1 cellular context compared by ENCODE assay signal in the genomic region with DNA sequence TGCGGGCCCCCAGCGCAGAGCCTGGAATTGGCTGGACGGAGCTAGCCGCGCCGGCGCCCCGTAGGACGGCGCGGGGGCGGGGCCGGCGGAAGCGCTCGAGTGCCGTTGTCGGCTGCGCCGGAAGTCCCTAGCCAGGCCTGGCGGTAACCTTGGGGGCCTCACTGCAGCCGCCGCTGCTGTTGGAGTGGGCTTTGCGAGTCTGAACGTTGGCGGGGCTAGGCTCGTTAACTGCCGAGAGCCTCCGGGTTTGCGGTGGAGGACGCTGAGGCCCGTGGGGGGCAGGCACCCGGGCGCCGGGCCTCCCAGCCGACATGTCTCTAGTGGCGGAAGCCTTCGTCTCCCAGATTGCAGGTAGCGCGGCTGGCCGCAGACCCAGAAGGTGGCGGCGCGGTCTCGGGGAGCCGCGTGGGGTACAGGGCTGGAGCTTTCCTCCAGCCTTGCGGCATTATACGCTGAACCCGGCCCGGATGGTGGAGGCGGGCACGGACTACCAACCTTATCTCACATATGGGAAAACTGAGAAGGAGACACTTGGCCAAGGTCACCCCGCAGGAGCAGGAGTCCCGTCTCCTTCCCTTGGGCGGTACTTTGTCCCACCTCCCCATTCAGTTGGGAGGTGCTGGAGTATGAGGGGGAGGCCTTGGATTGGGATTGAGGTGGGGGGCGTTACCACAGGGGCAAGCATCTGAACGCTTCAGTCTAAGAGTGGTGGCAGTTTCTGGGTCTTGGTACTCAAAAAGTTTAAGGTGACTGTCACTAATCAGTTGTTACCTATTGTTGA.
TF ChIP-seq lines count a peak whose summit lies in the region.

A gene (plus strand): TSS at position 124 of the 781 bp plus-strand sequence. CDS start 188 bp downstream, at position 312.

TF ChIP-seq in WTC11, 78 proteins besides CTCF, POLR2A, EP300 and RAD21 (continued from another document and continues in another):
- TF ChIP-seq, protein P1, sequence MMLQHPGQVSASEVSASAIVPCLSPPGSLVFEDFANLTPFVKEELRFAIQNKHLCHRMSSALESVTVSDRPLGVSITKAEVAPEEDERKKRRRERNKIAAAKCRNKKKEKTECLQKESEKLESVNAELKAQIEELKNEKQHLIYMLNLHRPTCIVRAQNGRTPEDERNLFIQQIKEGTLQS (CRISPR knock-in tag; conservative IDR thresholded peaks at IDR 0.05), result no peak
- TF ChIP-seq, protein P2, sequence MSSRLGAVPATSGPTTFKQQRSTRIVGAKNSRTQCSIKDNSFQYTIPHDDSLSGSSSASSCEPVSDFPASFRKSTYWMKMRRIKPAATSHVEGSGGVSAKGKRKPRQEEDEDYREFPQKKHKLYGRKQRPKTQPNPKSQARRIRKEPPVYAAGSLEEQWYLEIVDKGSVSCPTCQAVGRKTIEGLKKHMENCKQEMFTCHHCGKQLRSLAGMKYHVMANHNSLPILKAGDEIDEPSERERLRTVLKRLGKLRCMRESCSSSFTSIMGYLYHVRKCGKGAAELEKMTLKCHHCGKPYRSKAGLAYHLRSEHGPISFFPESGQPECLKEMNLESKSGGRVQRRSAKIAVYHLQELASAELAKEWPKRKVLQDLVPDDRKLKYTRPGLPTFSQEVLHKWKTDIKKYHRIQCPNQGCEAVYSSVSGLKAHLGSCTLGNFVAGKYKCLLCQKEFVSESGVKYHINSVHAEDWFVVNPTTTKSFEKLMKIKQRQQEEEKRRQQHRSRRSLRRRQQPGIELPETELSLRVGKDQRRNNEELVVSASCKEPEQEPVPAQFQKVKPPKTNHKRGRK (CRISPR knock-in tag; IDR thresholded peaks at IDR 0.05; ENCODE audit: borderline replicate concordance), result no peak
- TF ChIP-seq NR2C2 (CRISPR knock-in tag; IDR thresholded peaks at IDR 0.05) (no peak), TEAD4 (CRISPR knock-in tag; IDR thresholded peaks at IDR 0.05) (no peak), ZNF138 (CRISPR knock-in tag; conservative IDR thresholded peaks at IDR 0.05) (no peak), SOX15 (CRISPR knock-in tag; IDR thresholded peaks at IDR 0.05) (no peak), MXD4 (CRISPR knock-in tag; IDR thresholded peaks at IDR 0.05; ENCODE audit: borderline replicate concordance) (no peak), NR1H2 (CRISPR knock-in tag; IDR thresholded peaks at IDR 0.05) (no peak), SMAD4 (CRISPR knock-in tag; IDR thresholded peaks at IDR 0.05) (no peak), ZNF423 (CRISPR knock-in tag; IDR thresholded peaks at IDR 0.05) (no peak), FOXJ3 (CRISPR knock-in tag; IDR thresholded peaks at IDR 0.05; ENCODE audit: borderline replicate concordance) (no peak), NR3C1 (CRISPR knock-in tag; conservative IDR thresholded peaks at IDR 0.05; ENCODE audit: low read depth) (no peak), MYBL2 (CRISPR knock-in tag; IDR thresholded peaks at IDR 0.05) (0 out of 2 replicates have a peak, but pooled peaks have one; percentile 39), ZNF121 (CRISPR knock-in tag; IDR thresholded peaks at IDR 0.05) (no peak), ELF4 (CRISPR knock-in tag; IDR thresholded peaks at IDR 0.05; ENCODE audit: low read depth) (no peak), JUN (CRISPR knock-in tag; IDR thresholded peaks at IDR 0.05) (no peak), EMX1 (CRISPR knock-in tag; IDR thresholded peaks at IDR 0.05) (no peak), CREM (CRISPR knock-in tag; IDR thresholded peaks at IDR 0.05) (peak; percentile 89), NFYB (CRISPR knock-in tag; conservative IDR thresholded peaks at IDR 0.05; ENCODE audit: low read depth) (no peak), RELA (CRISPR knock-in tag; IDR thresholded peaks at IDR 0.05; ENCODE audit: borderline replicate concordance) (no peak)
- TF ChIP-seq, protein P3, sequence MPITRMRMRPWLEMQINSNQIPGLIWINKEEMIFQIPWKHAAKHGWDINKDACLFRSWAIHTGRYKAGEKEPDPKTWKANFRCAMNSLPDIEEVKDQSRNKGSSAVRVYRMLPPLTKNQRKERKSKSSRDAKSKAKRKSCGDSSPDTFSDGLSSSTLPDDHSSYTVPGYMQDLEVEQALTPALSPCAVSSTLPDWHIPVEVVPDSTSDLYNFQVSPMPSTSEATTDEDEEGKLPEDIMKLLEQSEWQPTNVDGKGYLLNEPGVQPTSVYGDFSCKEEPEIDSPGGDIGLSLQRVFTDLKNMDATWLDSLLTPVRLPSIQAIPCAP (CRISPR knock-in tag; IDR thresholded peaks at IDR 0.05), result 0 out of 2 replicates have a peak, but pooled peaks have one; percentile 39
- TF ChIP-seq, protein P4, sequence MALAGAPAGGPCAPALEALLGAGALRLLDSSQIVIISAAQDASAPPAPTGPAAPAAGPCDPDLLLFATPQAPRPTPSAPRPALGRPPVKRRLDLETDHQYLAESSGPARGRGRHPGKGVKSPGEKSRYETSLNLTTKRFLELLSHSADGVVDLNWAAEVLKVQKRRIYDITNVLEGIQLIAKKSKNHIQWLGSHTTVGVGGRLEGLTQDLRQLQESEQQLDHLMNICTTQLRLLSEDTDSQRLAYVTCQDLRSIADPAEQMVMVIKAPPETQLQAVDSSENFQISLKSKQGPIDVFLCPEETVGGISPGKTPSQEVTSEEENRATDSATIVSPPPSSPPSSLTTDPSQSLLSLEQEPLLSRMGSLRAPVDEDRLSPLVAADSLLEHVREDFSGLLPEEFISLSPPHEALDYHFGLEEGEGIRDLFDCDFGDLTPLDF (CRISPR knock-in tag; IDR thresholded peaks at IDR 0.05), result no peak
- TF ChIP-seq, protein P5, sequence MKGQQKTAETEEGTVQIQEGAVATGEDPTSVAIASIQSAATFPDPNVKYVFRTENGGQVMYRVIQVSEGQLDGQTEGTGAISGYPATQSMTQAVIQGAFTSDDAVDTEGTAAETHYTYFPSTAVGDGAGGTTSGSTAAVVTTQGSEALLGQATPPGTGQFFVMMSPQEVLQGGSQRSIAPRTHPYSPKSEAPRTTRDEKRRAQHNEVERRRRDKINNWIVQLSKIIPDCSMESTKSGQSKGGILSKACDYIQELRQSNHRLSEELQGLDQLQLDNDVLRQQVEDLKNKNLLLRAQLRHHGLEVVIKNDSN (CRISPR knock-in tag; IDR thresholded peaks at IDR 0.05), result no peak
- TF ChIP-seq, protein P6, sequence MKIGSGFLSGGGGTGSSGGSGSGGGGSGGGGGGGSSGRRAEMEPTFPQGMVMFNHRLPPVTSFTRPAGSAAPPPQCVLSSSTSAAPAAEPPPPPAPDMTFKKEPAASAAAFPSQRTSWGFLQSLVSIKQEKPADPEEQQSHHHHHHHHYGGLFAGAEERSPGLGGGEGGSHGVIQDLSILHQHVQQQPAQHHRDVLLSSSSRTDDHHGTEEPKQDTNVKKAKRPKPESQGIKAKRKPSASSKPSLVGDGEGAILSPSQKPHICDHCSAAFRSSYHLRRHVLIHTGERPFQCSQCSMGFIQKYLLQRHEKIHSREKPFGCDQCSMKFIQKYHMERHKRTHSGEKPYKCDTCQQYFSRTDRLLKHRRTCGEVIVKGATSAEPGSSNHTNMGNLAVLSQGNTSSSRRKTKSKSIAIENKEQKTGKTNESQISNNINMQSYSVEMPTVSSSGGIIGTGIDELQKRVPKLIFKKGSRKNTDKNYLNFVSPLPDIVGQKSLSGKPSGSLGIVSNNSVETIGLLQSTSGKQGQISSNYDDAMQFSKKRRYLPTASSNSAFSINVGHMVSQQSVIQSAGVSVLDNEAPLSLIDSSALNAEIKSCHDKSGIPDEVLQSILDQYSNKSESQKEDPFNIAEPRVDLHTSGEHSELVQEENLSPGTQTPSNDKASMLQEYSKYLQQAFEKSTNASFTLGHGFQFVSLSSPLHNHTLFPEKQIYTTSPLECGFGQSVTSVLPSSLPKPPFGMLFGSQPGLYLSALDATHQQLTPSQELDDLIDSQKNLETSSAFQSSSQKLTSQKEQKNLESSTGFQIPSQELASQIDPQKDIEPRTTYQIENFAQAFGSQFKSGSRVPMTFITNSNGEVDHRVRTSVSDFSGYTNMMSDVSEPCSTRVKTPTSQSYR (CRISPR knock-in tag; IDR thresholded peaks at IDR 0.05), result no peak
- TF ChIP-seq, protein P7, sequence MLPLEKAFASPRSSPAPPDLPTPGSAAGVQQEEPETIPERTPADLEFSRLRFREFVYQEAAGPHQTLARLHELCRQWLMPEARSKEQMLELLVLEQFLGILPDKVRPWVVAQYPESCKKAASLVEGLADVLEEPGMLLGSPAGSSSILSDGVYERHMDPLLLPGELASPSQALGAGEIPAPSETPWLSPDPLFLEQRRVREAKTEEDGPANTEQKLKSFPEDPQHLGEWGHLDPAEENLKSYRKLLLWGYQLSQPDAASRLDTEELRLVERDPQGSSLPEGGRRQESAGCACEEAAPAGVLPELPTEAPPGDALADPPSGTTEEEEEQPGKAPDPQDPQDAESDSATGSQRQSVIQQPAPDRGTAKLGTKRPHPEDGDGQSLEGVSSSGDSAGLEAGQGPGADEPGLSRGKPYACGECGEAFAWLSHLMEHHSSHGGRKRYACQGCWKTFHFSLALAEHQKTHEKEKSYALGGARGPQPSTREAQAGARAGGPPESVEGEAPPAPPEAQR (CRISPR knock-in tag; IDR thresholded peaks at IDR 0.05), result no peak
- TF ChIP-seq, protein P8, sequence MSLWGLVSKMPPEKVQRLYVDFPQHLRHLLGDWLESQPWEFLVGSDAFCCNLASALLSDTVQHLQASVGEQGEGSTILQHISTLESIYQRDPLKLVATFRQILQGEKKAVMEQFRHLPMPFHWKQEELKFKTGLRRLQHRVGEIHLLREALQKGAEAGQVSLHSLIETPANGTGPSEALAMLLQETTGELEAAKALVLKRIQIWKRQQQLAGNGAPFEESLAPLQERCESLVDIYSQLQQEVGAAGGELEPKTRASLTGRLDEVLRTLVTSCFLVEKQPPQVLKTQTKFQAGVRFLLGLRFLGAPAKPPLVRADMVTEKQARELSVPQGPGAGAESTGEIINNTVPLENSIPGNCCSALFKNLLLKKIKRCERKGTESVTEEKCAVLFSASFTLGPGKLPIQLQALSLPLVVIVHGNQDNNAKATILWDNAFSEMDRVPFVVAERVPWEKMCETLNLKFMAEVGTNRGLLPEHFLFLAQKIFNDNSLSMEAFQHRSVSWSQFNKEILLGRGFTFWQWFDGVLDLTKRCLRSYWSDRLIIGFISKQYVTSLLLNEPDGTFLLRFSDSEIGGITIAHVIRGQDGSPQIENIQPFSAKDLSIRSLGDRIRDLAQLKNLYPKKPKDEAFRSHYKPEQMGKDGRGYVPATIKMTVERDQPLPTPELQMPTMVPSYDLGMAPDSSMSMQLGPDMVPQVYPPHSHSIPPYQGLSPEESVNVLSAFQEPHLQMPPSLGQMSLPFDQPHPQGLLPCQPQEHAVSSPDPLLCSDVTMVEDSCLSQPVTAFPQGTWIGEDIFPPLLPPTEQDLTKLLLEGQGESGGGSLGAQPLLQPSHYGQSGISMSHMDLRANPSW (CRISPR knock-in tag; conservative IDR thresholded peaks at IDR 0.05; ENCODE audit: low read depth), result no peak
- TF ChIP-seq, protein P9, sequence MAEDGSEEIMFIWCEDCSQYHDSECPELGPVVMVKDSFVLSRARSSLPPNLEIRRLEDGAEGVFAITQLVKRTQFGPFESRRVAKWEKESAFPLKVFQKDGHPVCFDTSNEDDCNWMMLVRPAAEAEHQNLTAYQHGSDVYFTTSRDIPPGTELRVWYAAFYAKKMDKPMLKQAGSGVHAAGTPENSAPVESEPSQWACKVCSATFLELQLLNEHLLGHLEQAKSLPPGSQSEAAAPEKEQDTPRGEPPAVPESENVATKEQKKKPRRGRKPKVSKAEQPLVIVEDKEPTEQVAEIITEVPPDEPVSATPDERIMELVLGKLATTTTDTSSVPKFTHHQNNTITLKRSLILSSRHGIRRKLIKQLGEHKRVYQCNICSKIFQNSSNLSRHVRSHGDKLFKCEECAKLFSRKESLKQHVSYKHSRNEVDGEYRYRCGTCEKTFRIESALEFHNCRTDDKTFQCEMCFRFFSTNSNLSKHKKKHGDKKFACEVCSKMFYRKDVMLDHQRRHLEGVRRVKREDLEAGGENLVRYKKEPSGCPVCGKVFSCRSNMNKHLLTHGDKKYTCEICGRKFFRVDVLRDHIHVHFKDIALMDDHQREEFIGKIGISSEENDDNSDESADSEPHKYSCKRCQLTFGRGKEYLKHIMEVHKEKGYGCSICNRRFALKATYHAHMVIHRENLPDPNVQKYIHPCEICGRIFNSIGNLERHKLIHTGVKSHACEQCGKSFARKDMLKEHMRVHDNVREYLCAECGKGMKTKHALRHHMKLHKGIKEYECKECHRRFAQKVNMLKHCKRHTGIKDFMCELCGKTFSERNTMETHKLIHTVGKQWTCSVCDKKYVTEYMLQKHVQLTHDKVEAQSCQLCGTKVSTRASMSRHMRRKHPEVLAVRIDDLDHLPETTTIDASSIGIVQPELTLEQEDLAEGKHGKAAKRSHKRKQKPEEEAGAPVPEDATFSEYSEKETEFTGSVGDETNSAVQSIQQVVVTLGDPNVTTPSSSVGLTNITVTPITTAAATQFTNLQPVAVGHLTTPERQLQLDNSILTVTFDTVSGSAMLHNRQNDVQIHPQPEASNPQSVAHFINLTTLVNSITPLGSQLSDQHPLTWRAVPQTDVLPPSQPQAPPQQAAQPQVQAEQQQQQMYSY (CRISPR knock-in tag; IDR thresholded peaks at IDR 0.05), result no peak
- TF ChIP-seq, protein P10, sequence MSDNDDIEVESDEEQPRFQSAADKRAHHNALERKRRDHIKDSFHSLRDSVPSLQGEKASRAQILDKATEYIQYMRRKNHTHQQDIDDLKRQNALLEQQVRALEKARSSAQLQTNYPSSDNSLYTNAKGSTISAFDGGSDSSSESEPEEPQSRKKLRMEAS (CRISPR knock-in tag; IDR thresholded peaks at IDR 0.05), result peak; percentile 70; the same call in 1 of the 2 replicates
- TF ChIP-seq, protein P11, sequence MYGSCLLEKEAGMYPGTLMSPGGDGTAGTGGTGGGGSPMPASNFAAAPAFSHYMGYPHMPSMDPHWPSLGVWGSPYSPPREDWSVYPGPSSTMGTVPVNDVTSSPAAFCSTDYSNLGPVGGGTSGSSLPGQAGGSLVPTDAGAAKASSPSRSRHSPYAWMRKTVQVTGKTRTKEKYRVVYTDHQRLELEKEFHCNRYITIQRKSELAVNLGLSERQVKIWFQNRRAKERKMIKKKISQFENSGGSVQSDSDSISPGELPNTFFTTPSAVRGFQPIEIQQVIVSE (CRISPR knock-in tag; IDR thresholded peaks at IDR 0.05; ENCODE audit: borderline replicate concordance), result no peak
- TF ChIP-seq, protein P12, sequence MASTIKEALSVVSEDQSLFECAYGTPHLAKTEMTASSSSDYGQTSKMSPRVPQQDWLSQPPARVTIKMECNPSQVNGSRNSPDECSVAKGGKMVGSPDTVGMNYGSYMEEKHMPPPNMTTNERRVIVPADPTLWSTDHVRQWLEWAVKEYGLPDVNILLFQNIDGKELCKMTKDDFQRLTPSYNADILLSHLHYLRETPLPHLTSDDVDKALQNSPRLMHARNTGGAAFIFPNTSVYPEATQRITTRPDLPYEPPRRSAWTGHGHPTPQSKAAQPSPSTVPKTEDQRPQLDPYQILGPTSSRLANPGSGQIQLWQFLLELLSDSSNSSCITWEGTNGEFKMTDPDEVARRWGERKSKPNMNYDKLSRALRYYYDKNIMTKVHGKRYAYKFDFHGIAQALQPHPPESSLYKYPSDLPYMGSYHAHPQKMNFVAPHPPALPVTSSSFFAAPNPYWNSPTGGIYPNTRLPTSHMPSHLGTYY (CRISPR knock-in tag; IDR thresholded peaks at IDR 0.05), result no peak
- TF ChIP-seq, protein P13, sequence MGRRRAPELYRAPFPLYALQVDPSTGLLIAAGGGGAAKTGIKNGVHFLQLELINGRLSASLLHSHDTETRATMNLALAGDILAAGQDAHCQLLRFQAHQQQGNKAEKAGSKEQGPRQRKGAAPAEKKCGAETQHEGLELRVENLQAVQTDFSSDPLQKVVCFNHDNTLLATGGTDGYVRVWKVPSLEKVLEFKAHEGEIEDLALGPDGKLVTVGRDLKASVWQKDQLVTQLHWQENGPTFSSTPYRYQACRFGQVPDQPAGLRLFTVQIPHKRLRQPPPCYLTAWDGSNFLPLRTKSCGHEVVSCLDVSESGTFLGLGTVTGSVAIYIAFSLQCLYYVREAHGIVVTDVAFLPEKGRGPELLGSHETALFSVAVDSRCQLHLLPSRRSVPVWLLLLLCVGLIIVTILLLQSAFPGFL (CRISPR knock-in tag; IDR thresholded peaks at IDR 0.05; ENCODE audit: borderline replicate concordance), result peak; percentile 59; the same call in 1 of the 2 replicates
